Comparison of ENCODE assay signal across 2 cellular contexts in genomic region chr19:13521066-13521465, GRCh38.
TF ChIP-seq lines count a peak whose summit lies in the region.

No MANE protein-coding gene starts in this region.

TF ChIP-seq in SK-N-SH, 30 proteins besides CTCF, POLR2A, EP300 and RAD21:
- peak; percentile 23; the same call in 1 of the 2 replicates for TF ChIP-seq USF1 (IDR thresholded peaks at IDR 0.05; ENCODE audit: borderline replicate concordance, low read depth)
- TF ChIP-seq PBX3 (IDR thresholded peaks at IDR 0.05) = no peak

TF ChIP-seq in SK-N-SH treated with all-trans-retinoic acid at 6 μM for 48 hours, 23 proteins besides CTCF, POLR2A, EP300 and RAD21:
- no peak for TF ChIP-seq TSHZ2 (CRISPR knock-in tag; IDR thresholded peaks at IDR 0.05)
- no peak for TF ChIP-seq ZNF70 (CRISPR knock-in tag; IDR thresholded peaks at IDR 0.05)
- no peak for TF ChIP-seq CSRNP3 (CRISPR knock-in tag; IDR thresholded peaks at IDR 0.05)
- TF ChIP-seq ARNTL (CRISPR knock-in tag; IDR thresholded peaks at IDR 0.05; ENCODE audit: borderline replicate concordance, low read depth) = no peak
- no peak for TF ChIP-seq PATZ1 (CRISPR knock-in tag; IDR thresholded peaks at IDR 0.05; ENCODE audit: borderline replicate concordance)
- no peak for TF ChIP-seq POU6F1 (CRISPR knock-in tag; IDR thresholded peaks at IDR 0.05; ENCODE audit: borderline replicate concordance, low read depth)
- no peak for TF ChIP-seq ZFP30 (CRISPR knock-in tag; IDR thresholded peaks at IDR 0.05)
- TF ChIP-seq ZFP3 (CRISPR knock-in tag; IDR thresholded peaks at IDR 0.05) = no peak
- TF ChIP-seq SNAI2 (CRISPR knock-in tag; IDR thresholded peaks at IDR 0.05) = no peak
- no peak for TF ChIP-seq CREB5 (CRISPR knock-in tag; IDR thresholded peaks at IDR 0.05; ENCODE audit: low read depth)
- TF ChIP-seq OSR1 (CRISPR knock-in tag; IDR thresholded peaks at IDR 0.05) = no peak
- TF ChIP-seq ISL1 (CRISPR knock-in tag; IDR thresholded peaks at IDR 0.05) = no peak
- TF ChIP-seq TCF4 (CRISPR knock-in tag; IDR thresholded peaks at IDR 0.05; ENCODE audit: borderline replicate concordance) = no peak
- no peak for TF ChIP-seq ESRRG (CRISPR knock-in tag; IDR thresholded peaks at IDR 0.05)
- TF ChIP-seq CSDC2 (CRISPR knock-in tag; IDR thresholded peaks at IDR 0.05) = no peak
